In genomic region chr2:73780242-73780582, GRCh38 we compare ENCODE assay signal across 9 cellular contexts. TPM values are rescaled to one million over a fixed set of nuclear protein-coding genes. Genes with fewer than 3 reads are reported as not detected.
A peak's percentile ranks its signal among the peaks of the same experiment; 100 is the strongest.
DNase-seq lines count a peak whose midpoint lies in the region; ATAC-seq and TF ChIP-seq lines count a peak whose summit lies in the region.
"Had no signal": no experiment of that assay in that cellular context is flagged by ENCODE, and none has a peak within 500 bp of the region (broad histone marks: within the 10 kb centered on the region; RNA-seq: fewer than 3 reads in every experiment).

No MANE protein-coding gene starts in this region.

- WGBS in suprapubic skin: 4% methylated on average over 6 of the region's 6 CpGs

- no peak for TF ChIP-seq POLR2A in suprapubic skin (IDR thresholded peaks at IDR 0.05)

- H3K4me1 ChIP-seq in suprapubic skin: peaks cover 35% of the 10 kb centered on the region

- peak overlapping the region; percentile 93 for H3K27ac Mint-ChIP-seq in activated CD4-positive, alpha-beta T cell treated with anti-CD3 and anti-CD28 coated beads, Interleukin-2, amount 10 ng/mL, durations not matched to agents 24 days and 14 days
- H3K27ac Mint-ChIP-seq in activated T-helper 17 cell treated with anti-CD3 and anti-CD28 coated beads, Interleukin-2, amount 50 U/mL, for 72 hours: peak overlapping the region; percentile 99

- H3K4me3 ChIP-seq in kidney epithelial cell (ENCODE audit: low read depth, low read length): peak overlapping the region; percentile 56
- H3K4me3 ChIP-seq in suprapubic skin: peak overlapping the region; percentile 96

- peaks cover 4% of the 10 kb centered on the region for H3K27me3 Mint-ChIP-seq in activated CD4-positive, alpha-beta T cell treated with anti-CD3 and anti-CD28 coated beads, Interleukin-2, amount 10 ng/mL, durations not matched to agents 24 days and 14 days
- peaks cover 4% of the 10 kb centered on the region for H3K27me3 Mint-ChIP-seq in activated T-helper 17 cell treated with anti-CD3 and anti-CD28 coated beads, Interleukin-2, amount 50 U/mL, for 72 hours

- H3K9me3 ChIP-seq in suprapubic skin: no peaks in the 10 kb centered on the region

- H3K36me3 ChIP-seq in kidney epithelial cell (ENCODE audit: control insufficient read depth, insufficient read depth, low read length) (no peaks in the 10 kb centered on the region), suprapubic skin (peaks cover 5% of the 10 kb centered on the region)

- no peak for TF ChIP-seq CTCF in kidney epithelial cell (IDR thresholded peaks at IDR 0.05; ENCODE audit: insufficient read depth, low read length, poor library complexity, severe bottlenecking)
- no peak for TF ChIP-seq CTCF in suprapubic skin (IDR thresholded peaks at IDR 0.05)

- peaks cover 18% of the 10 kb centered on the region for H3K36me3 Mint-ChIP-seq in activated CD4-positive, alpha-beta T cell treated with anti-CD3 and anti-CD28 coated beads, Interleukin-2, amount 10 ng/mL, durations not matched to agents 24 days and 14 days (ENCODE audit: low read depth)
- H3K36me3 Mint-ChIP-seq in activated T-helper 17 cell treated with anti-CD3 and anti-CD28 coated beads, Interleukin-2, amount 50 U/mL, for 72 hours (ENCODE audit: low read depth): peaks cover 46% of the 10 kb centered on the region

- peak overlapping the region; percentile 91 for H3K4me3 Mint-ChIP-seq in activated CD4-positive, alpha-beta T cell treated with anti-CD3 and anti-CD28 coated beads, Interleukin-2, amount 10 ng/mL, durations not matched to agents 24 days and 14 days
- H3K4me3 Mint-ChIP-seq in activated T-helper 17 cell treated with anti-CD3 and anti-CD28 coated beads, Interleukin-2, amount 50 U/mL, for 72 hours: peak overlapping the region; percentile 100

- intact Hi-C loops in activated CD4-positive, alpha-beta T cell treated with anti-CD3 and anti-CD28 coated beads, Interleukin-2, amount 10 ng/mL, durations not matched to agents 24 days and 14 days (cut with micrococcal nuclease): loop anchor here (1.0 kb wide), 1 partner anchor 43 kb away; the partner anchor contains the start of gene TPRKB

- H3K27me3 ChIP-seq in kidney epithelial cell (ENCODE audit: control insufficient read depth, insufficient read depth, low read length) (no peaks in the 10 kb centered on the region), suprapubic skin (no peaks in the 10 kb centered on the region)
- H3K27me3 ChIP-seq: foreskin keratinocyte had no signal

- no peak for ATAC-seq in activated T-helper 17 cell treated with anti-CD3 and anti-CD28 coated beads, Interleukin-2, amount 50 U/mL, for 72 hours (replicated peaks)
- ATAC-seq in HG03432 (IDR thresholded peaks at IDR 0.05; ENCODE audit: unreplicated experiment): no peak

- no peaks in the 10 kb centered on the region for H3K9me3 Mint-ChIP-seq in activated CD4-positive, alpha-beta T cell treated with anti-CD3 and anti-CD28 coated beads, Interleukin-2, amount 10 ng/mL, durations not matched to agents 24 days and 14 days
- no peaks in the 10 kb centered on the region for H3K9me3 Mint-ChIP-seq in activated T-helper 17 cell treated with anti-CD3 and anti-CD28 coated beads, Interleukin-2, amount 50 U/mL, for 72 hours

- no peak for DNase-seq in activated CD4-positive, alpha-beta T cell treated with anti-CD3 and anti-CD28 coated beads, Interleukin-2, amount 10 ng/mL, durations not matched to agents 24 days and 14 days
- DNase-seq in activated CD4-positive, alpha-beta T cell treated with anti-CD3 and anti-CD28 coated beads for 1 hour: no peak
- DNase-seq in kidney epithelial cell (ENCODE audit: low read depth): no peak
- DNase-seq in suprapubic skin (ENCODE audit: low spot score in 2 of 2): no peak
- DNase-seq in stimulated activated CD4-positive, alpha-beta T cell treated with anti-CD3 and anti-CD28 coated beads, Interleukin-12 subunit alpha, Interleukin-12 subunit beta, amount 100 ng/mL, for 4 hours: no peak
- DNase-seq in epidermal melanocyte (ENCODE audit: insufficient read length, low spot score): no peak

- H3K4me1 Mint-ChIP-seq in activated CD4-positive, alpha-beta T cell treated with anti-CD3 and anti-CD28 coated beads, Interleukin-2, amount 10 ng/mL, durations not matched to agents 24 days and 14 days: peaks cover 13% of the 10 kb centered on the region
- H3K4me1 Mint-ChIP-seq in activated T-helper 17 cell treated with anti-CD3 and anti-CD28 coated beads, Interleukin-2, amount 50 U/mL, for 72 hours: peaks cover 6% of the 10 kb centered on the region

- peak overlapping the region; percentile 95 for H3K27ac ChIP-seq in suprapubic skin

- no peak for TF ChIP-seq EP300 in suprapubic skin (IDR thresholded peaks at IDR 0.05)

RNA-seq across cellular contexts. Expression of gene DUSP11, which starts 0.3 kb away (rescaled TPM):
- total RNA-seq in activated CD4-positive, alpha-beta T cell treated with anti-CD3 and anti-CD28 coated beads, Interleukin-2, amount 10 ng/mL, durations not matched to agents 24 days and 14 days: 38.1 and 39.5 TPM in 2 replicates
- total RNA-seq in activated T-helper 17 cell treated with anti-CD3 and anti-CD28 coated beads, Interleukin-2, amount 50 U/mL, for 72 hours: 10 to 100 TPM; 36.7 to 41.0 TPM
- total RNA-seq in kidney epithelial cell (29.8 and 30.2 TPM in 2 replicates), suprapubic skin (10 to 100 TPM; 45.6 to 59.1 (median 57.0) TPM)

RNA-seq across cellular contexts. Expression of gene C2orf78, which starts 3.8 kb away (rescaled TPM):
- total RNA-seq in activated CD4-positive, alpha-beta T cell treated with anti-CD3 and anti-CD28 coated beads, Interleukin-2, amount 10 ng/mL, durations not matched to agents 24 days and 14 days: 0.07 TPM in 1 of 2 replicates, not detected in the other
- total RNA-seq in activated T-helper 17 cell treated with anti-CD3 and anti-CD28 coated beads, Interleukin-2, amount 50 U/mL, for 72 hours: under 1 TPM in 1 of 2 donors, not detected in 1; 0.08 TPM
- total RNA-seq in kidney epithelial cell: not detected in 2 replicates
- not detected for total RNA-seq in suprapubic skin
- total RNA-seq: foreskin keratinocyte had no signal

RNA-seq across cellular contexts. Expression of gene TPRKB, which starts 43.1 kb away (rescaled TPM):
- total RNA-seq in activated CD4-positive, alpha-beta T cell treated with anti-CD3 and anti-CD28 coated beads, Interleukin-2, amount 10 ng/mL, durations not matched to agents 24 days and 14 days: 37.6 and 38.5 TPM in 2 replicates
- total RNA-seq in activated T-helper 17 cell treated with anti-CD3 and anti-CD28 coated beads, Interleukin-2, amount 50 U/mL, for 72 hours: 10 to 100 TPM; 25.8 to 37.5 TPM
- total RNA-seq in kidney epithelial cell (40.1 and 86.8 TPM in 2 replicates), suprapubic skin (10 to 100 TPM; 19.2 to 32.2 (median 29.0) TPM)

RNA-seq across cellular contexts. Expression of gene STAMBP, which starts 48.5 kb away (rescaled TPM):
- 58.4 and 59.9 TPM in 2 replicates for total RNA-seq in activated CD4-positive, alpha-beta T cell treated with anti-CD3 and anti-CD28 coated beads, Interleukin-2, amount 10 ng/mL, durations not matched to agents 24 days and 14 days
- total RNA-seq in activated T-helper 17 cell treated with anti-CD3 and anti-CD28 coated beads, Interleukin-2, amount 50 U/mL, for 72 hours: 100 to 1,000 TPM in 1 of 2 donors, 10 to 100 TPM in 1; 59.5 to 152 TPM
- total RNA-seq in kidney epithelial cell (34.0 and 42.5 TPM in 2 replicates), suprapubic skin (10 to 100 TPM; 29.0 to 45.0 (median 33.5) TPM)
